ENCODE assay signal across 25 cellular contexts in genomic region chr5:140634103-140634502, GRCh38. TPM values are rescaled to one million over a fixed set of nuclear protein-coding genes. Genes with fewer than 3 reads are reported as not detected.
A peak's percentile ranks its signal among the peaks of the same experiment; 100 is the strongest.
DNase-seq lines count a peak whose midpoint lies in the region; ATAC-seq, FAIRE-seq and TF ChIP-seq lines count a peak whose summit lies in the region.
"Had no signal": no experiment of that assay in that cellular context is flagged by ENCODE, and none has a peak within 500 bp of the region (broad histone marks: within the 10 kb centered on the region; RNA-seq: fewer than 3 reads in every experiment).

No MANE protein-coding gene starts in this region.

- WGBS in adrenal gland, 4 donors = 41 to 62% (median 58%) methylated on average over 3 of the region's 3 CpGs

- peaks cover 2% of the 10 kb centered on the region for H3K27me3 Mint-ChIP-seq in CD8-positive, alpha-beta T cell (ENCODE audit: low read depth)
- H3K27me3 Mint-ChIP-seq in naive thymus-derived CD8-positive, alpha-beta T cell = peaks cover 0 to 10% (median 0%) of the 10 kb centered on the region in 5 donors

- H3K27ac ChIP-seq in CD8-positive, alpha-beta T cell (ENCODE audit: low read depth, low read length) = no peak overlapping the region
- H3K27ac ChIP-seq in adrenal gland = peak overlapping the region in 3 of 5 donors; percentile 55 to 92 (median 85)
- H3K27ac ChIP-seq: ascending aorta had no signal

- DNase-seq in CD8-positive, alpha-beta T cell = no peak
- DNase-seq in adrenal gland (no peak), NCI-H1694 (lab: John Stamatoyannopoulos, UW) (no peak), RCC 7860 (ENCODE audit: low spot score) (no peak)
- DNase-seq in naive thymus-derived CD8-positive, alpha-beta T cell = no peak
- DNase-seq: activated CD4-positive, alpha-beta T cell treated with anti-CD3 and anti-CD28 coated beads for 4 hours; activated CD8-positive, alpha-beta memory T cell treated with anti-CD3 and anti-CD28 coated beads for 24 hours; activated naive CD4-positive, alpha-beta T cell treated with anti-CD3 and anti-CD28 coated beads, Interleukin-2, amount 10 ng/mL, durations not matched to agents 7 days and 5 days; activated T-cell treated with anti-CD3 and anti-CD28 coated beads, Interleukin-2, amount 50 U/mL, for 1 hour; central memory CD4-positive, alpha-beta T cell; COR-L47; dermis blood vessel endothelial cell; DMS79; glutamatergic neuron; kidney; NCI-H1105; NCI-H2029 treated with DMSO at 0.1 percent for 48 hours; NCI-H2227 treated with DMSO at 0.1 percent for 48 hours; occipital lobe; stimulated activated CD8-positive, alpha-beta memory T cell treated with anti-CD3 and anti-CD28 coated beads, Interleukin-4, amount 100 ng/mL, for 48 hours; trophoblast cell had no signal

- POLR2A ChIA-PET in CD8-positive, alpha-beta T cell (lab: Charles Lee) = interaction anchor here (1.7 kb wide), 1 partner anchor 14 kb away, joined by 6 read pairs; the partner anchor contains the start of genes IK and NDUFA2
- POLR2A ChIA-PET in naive thymus-derived CD8-positive, alpha-beta T cell (lab: Charles Lee) = interaction anchor here (2.4 to 5.7 kb wide), 2 partner anchors 13 to 87 kb away, joined by 17 to 54 read pairs; partner anchors contain the start of genes EIF4EBP3, IK and NDUFA2

- no peaks in the 10 kb centered on the region for H3K9me3 Mint-ChIP-seq in CD8-positive, alpha-beta T cell
- H3K9me3 Mint-ChIP-seq in naive thymus-derived CD8-positive, alpha-beta T cell = no peaks in the 10 kb centered on the region
- H3K9me3 Mint-ChIP-seq: activated naive CD4-positive, alpha-beta T cell treated with anti-CD3 and anti-CD28 coated beads, Interleukin-2, amount 10 ng/mL, durations not matched to agents 7 days and 5 days had no signal

- FAIRE-seq in RCC 7860 (lab: Jason Lieb, UNC) = no peak
- FAIRE-seq: GM18507, H1, kidney had no signal

- peak overlapping the region; percentile 35 for H3K4me3 Mint-ChIP-seq in CD8-positive, alpha-beta T cell
- peak overlapping the region in 7 of 10 donors; percentile 10 to 88 (median 46) for H3K4me3 Mint-ChIP-seq in naive thymus-derived CD8-positive, alpha-beta T cell

- no peaks in the 10 kb centered on the region for H3K27me3 ChIP-seq in CD8-positive, alpha-beta T cell (ENCODE audit: insufficient read depth, low read length)
- H3K27me3 ChIP-seq in adrenal gland = no peaks in the 10 kb centered on the region
- H3K27me3 ChIP-seq: ascending aorta had no signal

- no peaks in the 10 kb centered on the region for H3K9me3 ChIP-seq in CD8-positive, alpha-beta T cell (ENCODE audit: low read length)
- no peaks in the 10 kb centered on the region for H3K9me3 ChIP-seq in adrenal gland (replicated peaks in 1 of 3)
- H3K9me3 ChIP-seq: ascending aorta had no signal

- TF ChIP-seq POLR2A in adrenal gland (IDR thresholded peaks at IDR 0.05) = no peak

- H3K36me3 Mint-ChIP-seq in CD8-positive, alpha-beta T cell = no peaks in the 10 kb centered on the region
- H3K36me3 Mint-ChIP-seq in naive thymus-derived CD8-positive, alpha-beta T cell = no peaks in the 10 kb centered on the region
- H3K36me3 Mint-ChIP-seq: activated naive CD4-positive, alpha-beta T cell treated with anti-CD3 and anti-CD28 coated beads, Interleukin-2, amount 10 ng/mL, durations not matched to agents 7 days and 5 days had no signal

- no peak overlapping the region for H3K27ac Mint-ChIP-seq in CD8-positive, alpha-beta T cell
- H3K27ac Mint-ChIP-seq in naive thymus-derived CD8-positive, alpha-beta T cell = peak overlapping the region in 2 of 10 donors; percentile 2 to 66
- H3K27ac Mint-ChIP-seq: activated naive CD4-positive, alpha-beta T cell treated with anti-CD3 and anti-CD28 coated beads, Interleukin-2, amount 10 ng/mL, durations not matched to agents 7 days and 5 days had no signal

- H3K4me3 ChIP-seq in CD8-positive, alpha-beta T cell (ENCODE audit: low read depth, low read length) = no peak overlapping the region
- H3K4me3 ChIP-seq in adrenal gland = no peak overlapping the region

- ATAC-seq in CD8-positive, alpha-beta T cell = no peak
- no peak for ATAC-seq in naive thymus-derived CD8-positive, alpha-beta T cell

- peaks cover 15% of the 10 kb centered on the region for H3K4me1 ChIP-seq in CD8-positive, alpha-beta T cell (ENCODE audit: insufficient read depth, low read length)
- peaks cover 5 to 45% of the 10 kb centered on the region in 2 donors for H3K4me1 ChIP-seq in adrenal gland (replicated peaks in 1 of 2)

- no peak for TF ChIP-seq CTCF in CD8-positive, alpha-beta T cell (IDR thresholded peaks at IDR 0.05)
- no peak for TF ChIP-seq CTCF in adrenal gland (IDR thresholded peaks at IDR 0.05)

- peaks cover 34% of the 10 kb centered on the region for H3K4me1 Mint-ChIP-seq in CD8-positive, alpha-beta T cell (ENCODE audit: low read depth)
- H3K4me1 Mint-ChIP-seq in naive thymus-derived CD8-positive, alpha-beta T cell = peaks cover 18 to 45% (median 39%) of the 10 kb centered on the region in 4 donors

- no peaks in the 10 kb centered on the region for H3K36me3 ChIP-seq in CD8-positive, alpha-beta T cell (ENCODE audit: insufficient read depth, low read length)
- H3K36me3 ChIP-seq in adrenal gland (replicated peaks in 1 of 2) = no peaks in the 10 kb centered on the region
- H3K36me3 ChIP-seq: ascending aorta had no signal

- CTCF ChIA-PET in CD8-positive, alpha-beta T cell (lab: Charles Lee) = interaction anchor here (1.0 to 3.1 kb wide), 8 partner anchors 9 to 275 kb away, joined by 3 to 18 read pairs (median 4); partner anchors contain the start of genes IK, NDUFA2 and SLC4A9

- intact Hi-C loops in CD8-positive, alpha-beta T cell (cut with DNase I, micrococcal nuclease) = loop anchor here (5.0 to 10.0 kb wide), 5 partner anchors 262 to 691 kb away; partner anchors contain the start of genes CYSTM1 (in 1 of the 2), PFDN1 (in 1 of the 2), PURA (in 1 of the 2) and TAF7 (in 1 of the 2)
- intact Hi-C loops in adrenal gland (cut with DNase I) = loop anchor here in 1 of 2 donors (5.0 kb wide), 1 partner anchor 57 kb away; no protein-coding TSS in a partner anchor

RNA-seq across cellular contexts. Expression of gene CD14, which starts 1.1 kb away (rescaled TPM):
- under 1 TPM; 0.49 to 0.56 TPM for total RNA-seq in CD8-positive, alpha-beta T cell
- 100 to 1,000 TPM; 162 to 885 (median 366) TPM for total RNA-seq in adrenal gland
- polyA plus RNA-seq in adrenal gland = 100 to 1,000 TPM in 2 of 3 donors, 10 to 100 TPM in 1; 13.9 to 252 (median 101) TPM
- total RNA-seq in naive thymus-derived CD8-positive, alpha-beta T cell = 1 to 10 TPM; 4.5 to 4.6 TPM
- polyA plus RNA-seq in naive thymus-derived CD8-positive, alpha-beta T cell = 1 to 10 TPM; 1.5 to 3.1 (median 2.1) TPM
- total RNA-seq: H1, SK-MEL-5 had no signal

RNA-seq across cellular contexts. Expression of gene TMCO6, which starts 5.1 kb away (rescaled TPM):
- 10 to 100 TPM; 16.7 to 20.6 TPM for total RNA-seq in CD8-positive, alpha-beta T cell
- total RNA-seq in adrenal gland = 100 to 1,000 TPM in 1 of 8 donors, 10 to 100 TPM in 6, 1 to 10 TPM in 1; 6.6 to 348 (median 29.8) TPM
- polyA plus RNA-seq in adrenal gland = 10 to 100 TPM in 2 of 3 donors, 1 to 10 TPM in 1; 5.6 to 44.7 (median 25.3) TPM
- total RNA-seq in naive thymus-derived CD8-positive, alpha-beta T cell = 10 to 100 TPM; 46.3 to 55.8 TPM
- polyA plus RNA-seq in naive thymus-derived CD8-positive, alpha-beta T cell = 10 to 100 TPM; 11.5 to 20.5 (median 13.9) TPM

RNA-seq across cellular contexts. Expression of gene NDUFA2, which starts 13.3 kb away (rescaled TPM):
- total RNA-seq in CD8-positive, alpha-beta T cell = 10 to 100 TPM; 52.9 to 53.4 TPM
- 100 to 1,000 TPM in 7 of 8 donors, 10 to 100 TPM in 1; 98.1 to 127 (median 114) TPM for total RNA-seq in adrenal gland
- polyA plus RNA-seq in adrenal gland = 100 to 1,000 TPM in 2 of 3 donors, 10 to 100 TPM in 1; 65.6 to 573 (median 367) TPM
- total RNA-seq in naive thymus-derived CD8-positive, alpha-beta T cell = 10 to 100 TPM; 43.6 to 44.3 TPM
- 100 to 1,000 TPM; 137 to 167 (median 160) TPM for polyA plus RNA-seq in naive thymus-derived CD8-positive, alpha-beta T cell

RNA-seq across cellular contexts. Expression of gene IK, which starts 13.5 kb away (rescaled TPM):
- 100 to 1,000 TPM; 180 to 183 TPM for total RNA-seq in CD8-positive, alpha-beta T cell
- total RNA-seq in adrenal gland = 100 to 1,000 TPM in 3 of 8 donors, 10 to 100 TPM in 5; 65.7 to 478 (median 82.9) TPM
- polyA plus RNA-seq in adrenal gland = 100 to 1,000 TPM in 1 of 3 donors, 10 to 100 TPM in 2; 65.5 to 153 (median 97.5) TPM
- total RNA-seq in naive thymus-derived CD8-positive, alpha-beta T cell = 100 to 1,000 TPM; 178 TPM
- 100 to 1,000 TPM; 168 to 207 (median 200) TPM for polyA plus RNA-seq in naive thymus-derived CD8-positive, alpha-beta T cell

RNA-seq across cellular contexts. Expression of gene WDR55, which starts 30.6 kb away (rescaled TPM):
- 10 to 100 TPM; 45.4 to 49.2 TPM for total RNA-seq in CD8-positive, alpha-beta T cell
- total RNA-seq in adrenal gland = 10 to 100 TPM; 14.6 to 20.0 (median 17.4) TPM
- polyA plus RNA-seq in adrenal gland = 10 to 100 TPM; 13.3 to 20.8 (median 13.5) TPM
- total RNA-seq in naive thymus-derived CD8-positive, alpha-beta T cell = 10 to 100 TPM; 46.2 to 47.7 TPM
- 10 to 100 TPM in 1 of 3 donors, 1 to 10 TPM in 2; 9.2 to 15.6 (median 9.6) TPM for polyA plus RNA-seq in naive thymus-derived CD8-positive, alpha-beta T cell

Comparison
In these comparisons a context has a peak if more than half of its experiments do, and no peak if none do; other contexts are left out.
1. RNA of gene CD14, which starts 1.1 kb away (total RNA-seq): 162 to 885 TPM in adrenal gland; 4.5 to 4.6 TPM in naive thymus-derived CD8-positive, alpha-beta T cell and 0.49 to 0.56 TPM in CD8-positive, alpha-beta T cell; every median in the first group is over 10 times any median in the second.